In the genomic region with DNA sequence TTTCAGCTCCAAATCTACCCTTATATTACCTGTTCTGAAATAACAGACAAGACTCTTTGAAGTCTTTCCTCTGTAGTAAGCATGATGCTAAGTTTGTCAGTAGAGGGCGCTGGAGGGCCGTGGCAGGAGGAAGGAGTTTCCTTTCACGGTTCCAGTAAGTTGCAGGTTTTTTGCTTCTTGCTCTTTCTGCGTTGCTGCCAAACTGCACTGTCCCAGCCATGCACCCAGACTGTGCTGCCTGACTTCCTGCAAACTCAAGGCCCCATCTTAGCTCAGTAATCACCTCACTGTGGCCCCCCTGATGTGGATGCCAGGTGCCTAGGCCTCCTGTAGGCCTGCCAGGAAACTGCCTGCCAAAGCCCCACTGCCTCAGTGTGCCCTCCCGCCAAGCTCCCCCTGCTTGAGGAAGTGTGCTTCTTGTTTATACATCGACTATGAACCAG, we compare ENCODE assay signal across 1 cellular context.
A peak's percentile ranks its signal among the peaks of the same experiment; 100 is the strongest.
TF ChIP-seq lines count a peak whose summit lies in the region.

No MANE protein-coding gene starts in this region.

TF ChIP-seq in H1, 55 proteins besides CTCF, POLR2A, EP300 and RAD21:
- TF ChIP-seq MAFK (IDR thresholded peaks at IDR 0.05; ENCODE audit: low read depth, low read length) (no peak), BRCA1 (IDR thresholded peaks at IDR 0.05; ENCODE audit: low read depth, low read length) (no peak), TEAD4 (IDR thresholded peaks at IDR 0.05; ENCODE audit: low read depth, low read length) (0 out of 2 replicates have a peak, but pooled peaks have one; percentile 38), JUND (IDR thresholded peaks at IDR 0.05; ENCODE audit: low read length) (peak; percentile 31; the same call in 1 of the 2 replicates)
